In genomic region chr1:93416183-93416582, GRCh38 we compare ENCODE assay signal across 15 cellular contexts. TPM values are rescaled to one million over a fixed set of nuclear protein-coding genes. Genes with fewer than 3 reads are reported as not detected.
DNase-seq lines count a peak whose midpoint lies in the region; ATAC-seq and TF ChIP-seq lines count a peak whose summit lies in the region.
"Had no signal": no experiment of that assay in that cellular context is flagged by ENCODE, and none has a peak within 500 bp of the region (broad histone marks: within the 10 kb centered on the region; RNA-seq: fewer than 3 reads in every experiment).

No MANE protein-coding gene starts in this region.

- H3K27ac ChIP-seq in testis = no peak overlapping the region

- H3K9me3 Mint-ChIP-seq in memory B cell = peaks cover 2% of the 10 kb centered on the region
- no peaks in the 10 kb centered on the region for H3K9me3 Mint-ChIP-seq in T-helper 2 cell treated with Interferon-gamma antibody and Interleukin-4, amounts not matched to agents 5 μg/mL and 100 μg/mL, for 36 hours
- H3K9me3 Mint-ChIP-seq: IgD-negative memory B cell had no signal

- H3K4me3 Mint-ChIP-seq in memory B cell = no peak overlapping the region
- H3K4me3 Mint-ChIP-seq in T-helper 2 cell treated with Interferon-gamma antibody and Interleukin-4, amounts not matched to agents 5 μg/mL and 100 μg/mL, for 36 hours = no peak overlapping the region
- H3K4me3 Mint-ChIP-seq: CD4-positive, CD25-positive, alpha-beta regulatory T cell; H9; IgD-negative memory B cell had no signal

- no peaks in the 10 kb centered on the region for H3K9me3 ChIP-seq in testis
- H3K9me3 ChIP-seq: BE2C, Caco-2 had no signal

- no peaks in the 10 kb centered on the region for H3K4me1 ChIP-seq in testis
- H3K4me1 ChIP-seq: BE2C, Caco-2 had no signal

- ATAC-seq in GM18868 (IDR thresholded peaks at IDR 0.05; ENCODE audit: unreplicated experiment) (peak; percentile 72), memory B cell (ENCODE audit: low read depth) (peak; percentile 59)
- ATAC-seq: HepG2 had no signal

- WGBS in testis, 2 donors = 94 to 97% methylated on average over 2 of the region's 2 CpGs

- H3K27ac Mint-ChIP-seq in memory B cell = no peak overlapping the region
- no peak overlapping the region for H3K27ac Mint-ChIP-seq in T-helper 2 cell treated with Interferon-gamma antibody and Interleukin-4, amounts not matched to agents 5 μg/mL and 100 μg/mL, for 36 hours
- H3K27ac Mint-ChIP-seq: CD4-positive, CD25-positive, alpha-beta regulatory T cell; H9; IgD-negative memory B cell had no signal

- TF ChIP-seq POLR2A in testis (IDR thresholded peaks at IDR 0.05) = no peak

- H3K27me3 Mint-ChIP-seq in memory B cell = peaks cover 8% of the 10 kb centered on the region
- H3K27me3 Mint-ChIP-seq in T-helper 2 cell treated with Interferon-gamma antibody and Interleukin-4, amounts not matched to agents 5 μg/mL and 100 μg/mL, for 36 hours (ENCODE audit: low read depth) = peaks cover 32% of the 10 kb centered on the region

- peaks cover 8% of the 10 kb centered on the region for H3K4me1 Mint-ChIP-seq in memory B cell
- H3K4me1 Mint-ChIP-seq in T-helper 2 cell treated with Interferon-gamma antibody and Interleukin-4, amounts not matched to agents 5 μg/mL and 100 μg/mL, for 36 hours (ENCODE audit: low read depth) = no peaks in the 10 kb centered on the region

- DNase-seq in NAMALWA (ENCODE audit: low spot score) = peak; percentile 22
- DNase-seq in memory B cell (ENCODE audit: low spot score in 2 of 2) = no peak
- DNase-seq in testis = no peak
- no peak for DNase-seq in NCI-H446 treated with DMSO at 0.1 percent for 48 hours (lab: John Stamatoyannopoulos, UW)
- DNase-seq in T-helper 2 cell treated with Interferon-gamma antibody and Interleukin-4, amounts not matched to agents 5 μg/mL and 100 μg/mL, for 36 hours (ENCODE audit: low spot score) = no peak
- DNase-seq: ACHN; BE2C; C1 segment of cervical spinal cord; Caco-2; CD4-positive, CD25-positive, alpha-beta regulatory T cell; GDM1; H9 had no signal

- H3K4me3 ChIP-seq in testis = no peak overlapping the region

- no peak for TF ChIP-seq CTCF in testis (IDR thresholded peaks at IDR 0.05)

- H3K36me3 ChIP-seq in testis (ENCODE audit: low read depth, missing control alignments) = no peaks in the 10 kb centered on the region
- H3K36me3 ChIP-seq: BE2C had no signal

- H3K36me3 Mint-ChIP-seq in memory B cell = peaks cover 2% of the 10 kb centered on the region
- H3K36me3 Mint-ChIP-seq in T-helper 2 cell treated with Interferon-gamma antibody and Interleukin-4, amounts not matched to agents 5 μg/mL and 100 μg/mL, for 36 hours (ENCODE audit: low read depth) = no peaks in the 10 kb centered on the region
- H3K36me3 Mint-ChIP-seq: CD4-positive, CD25-positive, alpha-beta regulatory T cell; IgD-negative memory B cell had no signal

- no peaks in the 10 kb centered on the region for H3K27me3 ChIP-seq in testis
- H3K27me3 ChIP-seq: BE2C had no signal

- intact Hi-C loops in testis (cut with DNase I; ENCODE audit: low total_unique reads) = no loop called here

RNA-seq across cellular contexts. Expression of gene FNBP1L, which starts 31.7 kb away (rescaled TPM):
- total RNA-seq in testis = 10 to 100 TPM; 46.5 to 54.4 TPM
- 21.9 TPM for polyA plus RNA-seq in testis (ENCODE audit: insufficient read depth, low read depth, low replicate concordance)
